In genomic region chr17:49756805-49757496, GRCh38 we compare ENCODE assay signal across 19 cellular contexts. TPM values are rescaled to one million over a fixed set of nuclear protein-coding genes. Genes with fewer than 3 reads are reported as not detected.
A peak's percentile ranks its signal among the peaks of the same experiment; 100 is the strongest.
DNase-seq lines count a peak whose midpoint lies in the region; ATAC-seq and TF ChIP-seq lines count a peak whose summit lies in the region.
"Had no signal": no experiment of that assay in that cellular context is flagged by ENCODE, and none has a peak within 500 bp of the region (broad histone marks: within the 10 kb centered on the region; RNA-seq: fewer than 3 reads in every experiment).

No MANE protein-coding gene starts in this region.

- 80% methylated on average over 4 of the region's 5 CpGs for WGBS in esophagus muscularis mucosa
- 55% methylated on average over 5 of the region's 5 CpGs for WGBS in thymus

- no peak overlapping the region for H3K27ac Mint-ChIP-seq in MCF 10A (ENCODE audit: low read depth, unreplicated experiment)
- peak overlapping the region; percentile 34; the same call in 1 of the 2 replicates for H3K27ac Mint-ChIP-seq in WTC11
- no peak overlapping the region for H3K27ac Mint-ChIP-seq in endothelial cell (ENCODE audit: unreplicated experiment)
- H3K27ac Mint-ChIP-seq: nephron progenitor cell; T-helper 2 cell treated with Interferon-gamma antibody and Interleukin-4, amounts not matched to agents 5 μg/mL and 100 μg/mL, for 36 hours had no signal

- H2AFZ ChIP-seq in Karpas-422 (ENCODE audit: low read length): no peak overlapping the region

- H3K9me2 ChIP-seq in Karpas-422 (replicated peaks; ENCODE audit: insufficient read depth, low read length): no peaks in the 10 kb centered on the region

- no peak for ATAC-seq in WTC11
- ATAC-seq: Panc1 had no signal

- no peaks in the 10 kb centered on the region for H3K36me3 Mint-ChIP-seq in MCF 10A (ENCODE audit: insufficient read depth, unreplicated experiment)
- peaks cover 9% of the 10 kb centered on the region for H3K36me3 Mint-ChIP-seq in WTC11
- H3K36me3 Mint-ChIP-seq in endothelial cell (ENCODE audit: low read depth, unreplicated experiment): no peaks in the 10 kb centered on the region

- no peaks in the 10 kb centered on the region for H3K27me3 ChIP-seq in breast epithelium
- no peaks in the 10 kb centered on the region for H3K27me3 ChIP-seq in esophagus muscularis mucosa
- no peaks in the 10 kb centered on the region for H3K27me3 ChIP-seq in thymus (ENCODE audit: control insufficient read depth, insufficient read depth)
- no peaks in the 10 kb centered on the region for H3K27me3 ChIP-seq in Karpas-422 (ENCODE audit: low read length)
- H3K27me3 ChIP-seq: dorsolateral prefrontal cortex, gastrocnemius medialis had no signal

- intact Hi-C loops in breast epithelium (cut with DNase I; ENCODE audit: low total_unique reads) (loop anchor here (1.0 kb wide), 1 partner anchor 11 kb away; no protein-coding TSS in a partner anchor), MCF 10A (cut with micrococcal nuclease) (no loop called here), esophagus muscularis mucosa (cut with DNase I) (no loop called here)

- H3K9me3 Mint-ChIP-seq in MCF 10A (ENCODE audit: unreplicated experiment) (no peaks in the 10 kb centered on the region), WTC11 (no peaks in the 10 kb centered on the region), endothelial cell (ENCODE audit: unreplicated experiment) (no peaks in the 10 kb centered on the region)
- H3K9me3 Mint-ChIP-seq: nephron progenitor cell; T-helper 2 cell treated with Interferon-gamma antibody and Interleukin-4, amounts not matched to agents 5 μg/mL and 100 μg/mL, for 36 hours had no signal

- no peak for TF ChIP-seq CTCF in breast epithelium (IDR thresholded peaks at IDR 0.05)
- TF ChIP-seq CTCF in MCF 10A (IDR thresholded peaks at IDR 0.05; ENCODE audit: unreplicated experiment): no peak
- TF ChIP-seq CTCF in WTC11 (IDR thresholded peaks at IDR 0.05): no peak
- no peak for TF ChIP-seq CTCF in esophagus muscularis mucosa (IDR thresholded peaks at IDR 0.05)
- no peak for TF ChIP-seq CTCF in endothelial cell (IDR thresholded peaks at IDR 0.05; ENCODE audit: unreplicated experiment)

- H3K9ac ChIP-seq in Karpas-422 (ENCODE audit: low read length): no peak overlapping the region

- H3K4me3 ChIP-seq in breast epithelium (no peak overlapping the region), esophagus muscularis mucosa (no peak overlapping the region), thymus (ENCODE audit: low read length) (no peak overlapping the region), Karpas-422 (ENCODE audit: low read length) (no peak overlapping the region)
- H3K4me3 ChIP-seq: dorsolateral prefrontal cortex, gastrocnemius medialis had no signal

- H3K4me1 Mint-ChIP-seq in MCF 10A (ENCODE audit: insufficient read depth, unreplicated experiment): no peaks in the 10 kb centered on the region
- H3K4me1 Mint-ChIP-seq in WTC11: peaks cover 50% of the 10 kb centered on the region
- H3K4me1 Mint-ChIP-seq in endothelial cell (ENCODE audit: unreplicated experiment): no peaks in the 10 kb centered on the region

- BruUV-seq in MCF 10A (replicated peaks; lab: Mats Ljungman, UMichigan): no TSS peak

- no peaks in the 10 kb centered on the region for H3K27me3 Mint-ChIP-seq in MCF 10A (ENCODE audit: insufficient read depth, unreplicated experiment)
- no peaks in the 10 kb centered on the region for H3K27me3 Mint-ChIP-seq in WTC11 (ENCODE audit: low read depth)
- H3K27me3 Mint-ChIP-seq in endothelial cell (ENCODE audit: unreplicated experiment): no peaks in the 10 kb centered on the region

- H3K27ac ChIP-seq in breast epithelium (peak overlapping the region; percentile 43 to 63), esophagus muscularis mucosa (replicated peaks in 1 of 4) (peak overlapping the region in 3 of 4 donors; percentile 4 to 48 (median 21)), thymus (ENCODE audit: low read depth) (peak overlapping the region; percentile 64), Karpas-422 (ENCODE audit: low read length) (no peak overlapping the region)
- H3K27ac ChIP-seq: dorsolateral prefrontal cortex, gastrocnemius medialis had no signal

- POLR2A ChIA-PET in MCF 10A (lab: Yijun Ruan, JAX) (interaction anchor here (0.6 to 1.1 kb wide), 2 partner anchors 15 to 782 kb away, joined by 3 read pairs; no protein-coding TSS in a partner anchor), WTC11 (lab: Charles Lee) (interaction anchor here (0.6 to 1.1 kb wide), 2 partner anchors 13 to 129 kb away, joined by 3 read pairs; no protein-coding TSS in a partner anchor)

- DNase-seq in breast epithelium (ENCODE audit: low spot score in 2 of 2) (no peak), MCF 10A (ENCODE audit: unreplicated experiment) (no peak), WTC11 (ENCODE audit: low spot score) (no peak), esophagus muscularis mucosa (ENCODE audit: extremely low spot score) (no peak), endothelial cell (ENCODE audit: low spot score) (no peak), NCI-H1417 treated with DMSO at 0.1 percent for 48 hours (lab: John Stamatoyannopoulos, UW) (no peak), Karpas-422 (no peak)
- DNase-seq: COR-L47, dorsolateral prefrontal cortex, gastrocnemius medialis, HCEC 1CT, kidney glomerular epithelial cell, mesendoderm, NCI-H146, nephron progenitor cell, posterior cingulate gyrus had no signal

- CTCF ChIA-PET in MCF 10A (lab: Yijun Ruan, JAX): interaction anchor here (0.6 kb wide), 1 partner anchor 529 kb away, joined by 3 read pairs; no protein-coding TSS in a partner anchor
- CTCF ChIA-PET in WTC11 (lab: Charles Lee): interaction anchor here (0.7 to 1.5 kb wide), 3 partner anchors 49 to 338 kb away, joined by 3 to 4 read pairs (median 3); partner anchors contain the start of gene SLC35B1

- no peaks in the 10 kb centered on the region for H3K79me2 ChIP-seq in Karpas-422 (ENCODE audit: low read length)

- H3K36me3 ChIP-seq in breast epithelium (no peaks in the 10 kb centered on the region), esophagus muscularis mucosa (peaks cover 0 to 6% (median 2%) of the 10 kb centered on the region in 4 donors), thymus (ENCODE audit: control insufficient read depth, insufficient read depth) (peaks cover 17% of the 10 kb centered on the region), Karpas-422 (ENCODE audit: insufficient read depth, low read length) (no peaks in the 10 kb centered on the region)
- H3K36me3 ChIP-seq: gastrocnemius medialis had no signal

- no peak for TF ChIP-seq EP300 in esophagus muscularis mucosa (IDR thresholded peaks at IDR 0.05)

- no peak overlapping the region for H3K4me3 Mint-ChIP-seq in MCF 10A (ENCODE audit: unreplicated experiment)
- no peak overlapping the region for H3K4me3 Mint-ChIP-seq in WTC11
- no peak overlapping the region for H3K4me3 Mint-ChIP-seq in endothelial cell (ENCODE audit: unreplicated experiment)
- H3K4me3 Mint-ChIP-seq: nephron progenitor cell; T-helper 2 cell treated with Interferon-gamma antibody and Interleukin-4, amounts not matched to agents 5 μg/mL and 100 μg/mL, for 36 hours had no signal

- H3K9me3 ChIP-seq in breast epithelium: no peaks in the 10 kb centered on the region
- no peaks in the 10 kb centered on the region for H3K9me3 ChIP-seq in esophagus muscularis mucosa
- no peaks in the 10 kb centered on the region for H3K9me3 ChIP-seq in thymus (ENCODE audit: control insufficient read depth)
- H3K9me3 ChIP-seq in Karpas-422 (ENCODE audit: low read length): no peaks in the 10 kb centered on the region
- H3K9me3 ChIP-seq: gastrocnemius medialis had no signal

- H3K4me2 ChIP-seq in Karpas-422 (ENCODE audit: low read depth, low read length, poor library complexity, severe bottlenecking): no peak overlapping the region

- no peaks in the 10 kb centered on the region for H4K20me1 ChIP-seq in Karpas-422 (ENCODE audit: insufficient read depth, low read depth, low read length)

- TF ChIP-seq POLR2A in breast epithelium (IDR thresholded peaks at IDR 0.05) (no peak), esophagus muscularis mucosa (IDR thresholded peaks at IDR 0.05; ENCODE audit: low read depth) (no peak)

- H3K4me1 ChIP-seq in breast epithelium (no peaks in the 10 kb centered on the region), esophagus muscularis mucosa (peaks cover 43 to 77% (median 64%) of the 10 kb centered on the region in 4 donors), thymus (ENCODE audit: control insufficient read depth, insufficient read depth, low read length) (peaks cover 60% of the 10 kb centered on the region), Karpas-422 (ENCODE audit: low read length) (peaks cover 21% of the 10 kb centered on the region)
- H3K4me1 ChIP-seq: gastrocnemius medialis had no signal

TF ChIP-seq in WTC11, 78 proteins besides CTCF, POLR2A, EP300 and RAD21 (continues in another document):
- TF ChIP-seq CREM (CRISPR knock-in tag; IDR thresholded peaks at IDR 0.05): no peak
- TF ChIP-seq CREB1 (CRISPR knock-in tag; IDR thresholded peaks at IDR 0.05): no peak

RNA-seq across cellular contexts. Expression of gene FAM117A, which starts 7.0 kb away (rescaled TPM):
- 10 to 100 TPM in 1 of 3 donors, 1 to 10 TPM in 2; 8.0 to 11.6 (median 9.8) TPM for total RNA-seq in breast epithelium
- 2.0 and 5.0 TPM in 2 replicates for total RNA-seq in MCF 10A (2022)
- total RNA-seq in WTC11 (2021): 26.2 to 30.4 TPM (median 29.7 TPM) in 3 replicates
- total RNA-seq in esophagus muscularis mucosa: 10 to 100 TPM; 13.3 to 33.0 (median 24.8) TPM
- polyA plus RNA-seq in thymus: 13.6 TPM
- total RNA-seq in endothelial cell (ENCODE audit: unreplicated experiment): 9.2 TPM
- total RNA-seq in Karpas-422 (2014; rRNA removed; shearing (Covaris generic); ENCODE audit: low replicate concordance): 0.52 TPM in 1 of 2 replicates, not detected in the other

RNA-seq across cellular contexts. Expression of gene KAT7, which starts 31.5 kb away (rescaled TPM):
- total RNA-seq in breast epithelium (10 to 100 TPM; 37.6 to 57.4 (median 47.2) TPM), MCF 10A (2022) (45.1 and 53.7 TPM in 2 replicates), WTC11 (2021) (165 to 199 TPM (median 171 TPM) in 3 replicates), esophagus muscularis mucosa (10 to 100 TPM; 29.5 to 48.1 (median 43.4) TPM), endothelial cell (ENCODE audit: unreplicated experiment) (307 TPM)
- 14.2 TPM for polyA plus RNA-seq in thymus
- total RNA-seq in Karpas-422 (2014; rRNA removed; shearing (Covaris generic); ENCODE audit: low replicate concordance): 14.2 and 45.8 TPM in 2 replicates

RNA-seq across cellular contexts. Expression of gene SLC35B1, which starts 49.2 kb away (rescaled TPM):
- total RNA-seq in breast epithelium: 10 to 100 TPM; 33.0 to 44.1 (median 35.7) TPM
- total RNA-seq in MCF 10A (2022): 99.6 and 130 TPM in 2 replicates
- total RNA-seq in WTC11 (2021): 43.7 to 55.9 TPM (median 45.0 TPM) in 3 replicates
- total RNA-seq in esophagus muscularis mucosa: 10 to 100 TPM; 17.0 to 25.3 (median 18.4) TPM
- 50.0 TPM for polyA plus RNA-seq in thymus
- total RNA-seq in endothelial cell (ENCODE audit: unreplicated experiment): 84.3 TPM
- 24.4 and 37.4 TPM in 2 replicates for total RNA-seq in Karpas-422 (2014; rRNA removed; shearing (Covaris generic); ENCODE audit: low replicate concordance)
